ENCODE assay signal across 9 cellular contexts in the genomic region with DNA sequence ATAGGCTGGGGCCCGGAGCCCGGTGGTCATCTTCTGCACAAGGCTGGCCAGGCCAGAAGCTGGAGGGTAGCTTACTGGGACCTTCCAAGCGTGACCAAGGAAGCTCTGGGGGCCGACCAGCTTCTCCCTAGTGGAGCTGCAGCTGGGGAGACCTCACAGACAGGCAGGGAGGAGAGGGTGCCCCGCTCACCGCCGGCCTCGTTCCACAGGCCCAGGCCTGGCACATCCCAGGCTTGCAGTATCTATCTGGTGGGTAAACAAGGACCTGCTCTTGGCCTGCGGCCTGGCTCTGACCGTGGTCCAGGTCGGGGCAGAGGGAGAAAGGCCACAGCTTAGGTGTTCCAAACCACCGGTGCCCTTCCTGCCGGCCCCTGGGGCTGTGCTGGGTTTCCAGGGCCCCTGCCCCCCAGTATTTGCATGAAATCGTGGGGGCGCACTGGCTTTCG. TPM values are rescaled to one million over a fixed set of nuclear protein-coding genes. Genes with fewer than 3 reads are reported as not detected.
DNase-seq lines count a peak whose midpoint lies in the region; ATAC-seq, FAIRE-seq and TF ChIP-seq lines count a peak whose summit lies in the region.
"Had no signal": no experiment of that assay in that cellular context is flagged by ENCODE, and none has a peak within 500 bp of the region (broad histone marks: within the 10 kb centered on the region; RNA-seq: fewer than 3 reads in every experiment).

No MANE protein-coding gene starts in this region.

- intact Hi-C loops in lower lobe of right lung (cut with DNase I) = no loop called here

- H3K27me3 Mint-ChIP-seq in activated T-cell treated with anti-CD3 and anti-CD28 coated beads, Interleukin-2, amount 50 U/mL, for 72 hours (ENCODE audit: low read depth) = peaks cover 31% of the 10 kb centered on the region

- H3K4me1 Mint-ChIP-seq in activated T-cell treated with anti-CD3 and anti-CD28 coated beads, Interleukin-2, amount 50 U/mL, for 72 hours (ENCODE audit: low read depth) = peaks cover 5% of the 10 kb centered on the region

- H3K4me1 ChIP-seq in lower lobe of right lung = peaks cover 38% of the 10 kb centered on the region

- H3K4me3 ChIP-seq in lower lobe of right lung = no peak overlapping the region

- peak in 1 of 2 donors; percentile 8 for ATAC-seq in activated T-cell treated with anti-CD3 and anti-CD28 coated beads, Interleukin-2, amount 50 U/mL, for 72 hours (replicated peaks in 1 of 2)
- ATAC-seq in lower lobe of right lung = no peak
- no peak for ATAC-seq in GM18867 (IDR thresholded peaks at IDR 0.05; ENCODE audit: unreplicated experiment)

- no peak overlapping the region for H3K27ac ChIP-seq in lower lobe of right lung
- H3K27ac ChIP-seq: epithelial cell of prostate had no signal

- no peak overlapping the region for H3K27ac Mint-ChIP-seq in activated T-cell treated with anti-CD3 and anti-CD28 coated beads, Interleukin-2, amount 50 U/mL, for 72 hours

- peak; percentile 20 for DNase-seq in activated T-cell treated with anti-CD3 and anti-CD28 coated beads, Interleukin-2, amount 50 U/mL, for 1 hour
- no peak for DNase-seq in activated T-cell treated with anti-CD3 and anti-CD28 coated beads for 4 hours
- DNase-seq in activated T-cell treated with anti-CD3 and anti-CD28 coated beads, Interleukin-2, amount 50 U/mL, for 72 hours = no peak
- peak; percentile 35 for DNase-seq in lower lobe of right lung
- DNase-seq in urothelium cell line (ENCODE audit: low spot score) = no peak
- no peak for DNase-seq in HuH-7 (ENCODE audit: low spot score)
- no peak for DNase-seq in NCI-H446 (lab: John Stamatoyannopoulos, UW)

- FAIRE-seq in urothelium cell line (lab: Jason Lieb, UNC) = peak; percentile 83

- no peaks in the 10 kb centered on the region for H3K36me3 Mint-ChIP-seq in activated T-cell treated with anti-CD3 and anti-CD28 coated beads, Interleukin-2, amount 50 U/mL, for 72 hours (ENCODE audit: insufficient read depth in 2 of 2)

- H3K9me3 ChIP-seq in lower lobe of right lung = no peaks in the 10 kb centered on the region

- no peaks in the 10 kb centered on the region for H3K36me3 ChIP-seq in lower lobe of right lung

- H3K27me3 ChIP-seq in lower lobe of right lung (ENCODE audit: low read depth) = peaks cover 95% of the 10 kb centered on the region

- no peaks in the 10 kb centered on the region for H3K9me3 Mint-ChIP-seq in activated T-cell treated with anti-CD3 and anti-CD28 coated beads, Interleukin-2, amount 50 U/mL, for 72 hours

- peak overlapping the region; percentile 58 to 68 for H3K4me3 Mint-ChIP-seq in activated T-cell treated with anti-CD3 and anti-CD28 coated beads, Interleukin-2, amount 50 U/mL, for 72 hours

- TF ChIP-seq CTCF in lower lobe of right lung (IDR thresholded peaks at IDR 0.05) = no peak

RNA-seq across cellular contexts. Expression of a gene that starts 1.6 kb away (rescaled TPM):
- not detected for total RNA-seq in activated T-cell treated with anti-CD3 and anti-CD28 coated beads, Interleukin-2, amount 50 U/mL, for 72 hours
- total RNA-seq in lower lobe of right lung = 1.4 TPM

Comparison
In these comparisons a context has a peak if more than half of its experiments do, and no peak if none do; other contexts are left out.
1. DNase-seq: peak in activated T-cell treated with anti-CD3 and anti-CD28 coated beads, Interleukin-2, amount 50 U/mL, for 1 hour (single experiment) and lower lobe of right lung (single experiment); none in activated T-cell treated with anti-CD3 and anti-CD28 coated beads for 4 hours (single experiment), activated T-cell treated with anti-CD3 and anti-CD28 coated beads, Interleukin-2, amount 50 U/mL, for 72 hours (0 of 2), urothelium cell line (single experiment), HuH-7 (single experiment) and NCI-H446 (0 of 2).